In the genomic region with DNA sequence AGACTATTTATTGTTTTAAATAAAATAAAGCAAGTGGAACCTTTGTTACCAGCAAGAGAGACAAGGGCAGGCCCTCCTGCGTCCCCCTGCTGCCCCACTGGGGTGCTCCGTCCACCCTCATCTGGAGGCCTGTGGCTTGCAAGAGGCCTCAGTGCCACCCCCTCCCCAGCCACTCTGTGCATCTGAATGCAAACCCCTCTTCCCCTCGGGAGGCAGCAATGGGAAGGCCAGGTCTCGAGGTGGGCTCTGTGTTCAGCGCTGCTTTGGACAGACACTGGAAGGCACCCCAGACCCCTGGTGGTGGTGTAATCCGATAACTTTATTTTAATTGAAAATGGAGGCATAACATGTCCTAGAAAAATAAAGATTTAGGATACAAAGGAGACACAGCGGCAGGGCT, we compare ENCODE assay signal across 12 cellular contexts. TPM values are rescaled to one million over a fixed set of nuclear protein-coding genes. Genes with fewer than 3 reads are reported as not detected.
DNase-seq lines count a peak whose midpoint lies in the region; ATAC-seq and TF ChIP-seq lines count a peak whose summit lies in the region.
"Had no signal": no experiment of that assay in that cellular context is flagged by ENCODE, and none has a peak within 500 bp of the region (broad histone marks: within the 10 kb centered on the region; RNA-seq: fewer than 3 reads in every experiment).

No MANE protein-coding gene starts in this region.

- peak overlapping the region; percentile 98 for H3K27ac ChIP-seq in RWPE1
- H3K27ac ChIP-seq in rectal smooth muscle tissue (ENCODE audit: low read depth, low read length) = peak overlapping the region; percentile 98
- no peak overlapping the region for H3K27ac ChIP-seq in SJCRH30
- H3K27ac ChIP-seq: foreskin keratinocyte had no signal

- H3K27me3 ChIP-seq in rectal smooth muscle tissue (ENCODE audit: control insufficient read depth, insufficient read depth, low read length) (no peaks in the 10 kb centered on the region), SJCRH30 (peaks cover 10% of the 10 kb centered on the region)

- H3K36me3 ChIP-seq in rectal smooth muscle tissue (ENCODE audit: control insufficient read depth, insufficient read depth, low read length) (no peaks in the 10 kb centered on the region), SJCRH30 (no peaks in the 10 kb centered on the region)

- no peak for ATAC-seq in HG02973 (IDR thresholded peaks at IDR 0.05; ENCODE audit: unreplicated experiment)
- ATAC-seq: foreskin keratinocyte had no signal

- CTCF ChIA-PET in RWPE1 (lab: Yijun Ruan, JAX) = interaction anchor here (0.6 kb wide), 1 partner anchor 47 kb away, joined by 3 read pairs; no protein-coding TSS in a partner anchor

- TF ChIP-seq CTCF in RWPE1 (conservative IDR thresholded peaks at IDR 0.05; ENCODE audit: low read depth) = no peak

- DNase-seq in 8988T (peak; percentile 21), RWPE1 (ENCODE audit: low spot score) (no peak), islet precursor cell (peak; percentile 49), activated gamma-delta T cell (lab: John Stamatoyannopoulos, UW) (no peak), SJCRH30 (no peak), HPDE6-E6E7 (ENCODE audit: extremely low spot score) (no peak)
- DNase-seq: DMS 273 treated with DMSO at 0.1 percent for 48 hours; foreskin keratinocyte; NCI-H2171 treated with DMSO at 0.1 percent for 48 hours; stimulated activated CD4-positive, alpha-beta T cell treated with anti-CD3 and anti-CD28 coated beads, Interleukin-4, amount 100 ng/mL, for 1 hour had no signal

- peaks cover 33% of the 10 kb centered on the region for H3K4me1 ChIP-seq in rectal smooth muscle tissue (ENCODE audit: control insufficient read depth, insufficient read depth, low read length)
- H3K4me1 ChIP-seq in SJCRH30 = peaks cover 19% of the 10 kb centered on the region
- H3K4me1 ChIP-seq: foreskin keratinocyte had no signal

- no peak overlapping the region for H3K9ac ChIP-seq in rectal smooth muscle tissue (ENCODE audit: low read length)

- no peaks in the 10 kb centered on the region for H3K9me3 ChIP-seq in SJCRH30 (replicated peaks)

- POLR2A ChIA-PET in RWPE1 (lab: Yijun Ruan, JAX; ENCODE audit: low non-redundant PET) = interaction anchor here (0.6 kb wide), 1 partner anchor 48 kb away, joined by 3 read pairs; no protein-coding TSS in a partner anchor

- H3K4me3 ChIP-seq in rectal smooth muscle tissue (ENCODE audit: low read length) (peak overlapping the region; percentile 32), SJCRH30 (no peak overlapping the region)

RNA-seq across cellular contexts. Expression of a gene that starts 4.6 kb away (rescaled TPM):
- total RNA-seq in SJCRH30 (2014; rRNA removed; shearing (Covaris generic)) = 6.0 and 6.6 TPM in 2 replicates

RNA-seq across cellular contexts. Expression of a gene that starts 17.8 kb away (rescaled TPM):
- total RNA-seq in SJCRH30 (2014; rRNA removed; shearing (Covaris generic)) = 79.8 and 84.2 TPM in 2 replicates

RNA-seq across cellular contexts. Expression of a gene that starts 28.2 kb away (rescaled TPM):
- 43.5 and 52.9 TPM in 2 replicates for total RNA-seq in SJCRH30 (2014; rRNA removed; shearing (Covaris generic))

RNA-seq across cellular contexts. Expression of a gene that starts 31.2 kb away (rescaled TPM):
- 0.08 TPM in 1 of 2 replicates, not detected in the other for total RNA-seq in SJCRH30 (2014; rRNA removed; shearing (Covaris generic))
- total RNA-seq: foreskin keratinocyte had no signal

RNA-seq across cellular contexts. Expression of a gene that starts 33.8 kb away (rescaled TPM):
- 9.3 and 10.8 TPM in 2 replicates for total RNA-seq in SJCRH30 (2014; rRNA removed; shearing (Covaris generic))

Comparison
In these comparisons a context has a peak if more than half of its experiments do, and no peak if none do; other contexts are left out.
1. DNase-seq: peak in 8988T (single experiment) and islet precursor cell (single experiment); none in RWPE1 (single experiment), activated gamma-delta T cell (single experiment), SJCRH30 (0 of 2) and HPDE6-E6E7 (single experiment).